ENCODE assay signal across 21 cellular contexts in genomic region chr11:106875013-106875412, GRCh38.
"Had no signal": no experiment of that assay in that cellular context is flagged by ENCODE, and none has a peak within 500 bp of the region (broad histone marks: within the 10 kb centered on the region; RNA-seq: fewer than 3 reads in every experiment).

No MANE protein-coding gene starts in this region.

- H3K36me3 ChIP-seq: heart left ventricle, transverse colon had no signal

- H3K27me3 Mint-ChIP-seq: activated CD8-positive, alpha-beta memory T cell treated with anti-CD3 and anti-CD28 coated beads, Interleukin-2, amount 10 ng/mL, durations not matched to agents 7 days and 5 days; activated naive CD8-positive, alpha-beta T cell; activated T-cell treated with anti-CD3 and anti-CD28 coated beads, Interleukin-2, amount 50 U/mL, for 24 hours; central memory CD8-positive, alpha-beta T cell; naive thymus-derived CD8-positive, alpha-beta T cell; progenitor cell of endocrine pancreas; stimulated activated naive B cell treated with anti-CD40 and anti-IgM and Interleukin-4, amounts not matched to agents 10 μg/mL and 1 μg/mL and 100 μg/mL, for 72 hours had no signal

- FAIRE-seq: islet of Langerhans had no signal

- H3K9me3 ChIP-seq: transverse colon had no signal

- H3K36me3 Mint-ChIP-seq: activated CD8-positive, alpha-beta memory T cell treated with anti-CD3 and anti-CD28 coated beads, Interleukin-2, amount 10 ng/mL, durations not matched to agents 7 days and 5 days; activated naive CD8-positive, alpha-beta T cell; naive thymus-derived CD8-positive, alpha-beta T cell; stimulated activated naive B cell treated with anti-CD40 and anti-IgM and Interleukin-4, amounts not matched to agents 10 μg/mL and 1 μg/mL and 100 μg/mL, for 72 hours had no signal

- H3K4me3 Mint-ChIP-seq: activated CD8-positive, alpha-beta memory T cell treated with anti-CD3 and anti-CD28 coated beads, Interleukin-2, amount 10 ng/mL, durations not matched to agents 7 days and 5 days; activated naive CD8-positive, alpha-beta T cell; activated T-cell treated with anti-CD3 and anti-CD28 coated beads, Interleukin-2, amount 50 U/mL, for 24 hours; central memory CD8-positive, alpha-beta T cell; naive thymus-derived CD8-positive, alpha-beta T cell; stimulated activated naive B cell treated with anti-CD40 and anti-IgM and Interleukin-4, amounts not matched to agents 10 μg/mL and 1 μg/mL and 100 μg/mL, for 72 hours; T-helper 2 cell treated with Interferon-gamma antibody and Interleukin-4, amounts not matched to agents 5 μg/mL and 100 μg/mL, for 36 hours had no signal

- H3K4me3 ChIP-seq: heart left ventricle, mucosa of descending colon, transverse colon had no signal

- H3K27ac ChIP-seq: heart left ventricle, transverse colon had no signal

- H3K4me1 Mint-ChIP-seq: activated CD8-positive, alpha-beta memory T cell treated with anti-CD3 and anti-CD28 coated beads, Interleukin-2, amount 10 ng/mL, durations not matched to agents 7 days and 5 days; central memory CD8-positive, alpha-beta T cell; naive thymus-derived CD8-positive, alpha-beta T cell; stimulated activated naive B cell treated with anti-CD40 and anti-IgM and Interleukin-4, amounts not matched to agents 10 μg/mL and 1 μg/mL and 100 μg/mL, for 72 hours had no signal

- H3K27ac Mint-ChIP-seq: activated CD8-positive, alpha-beta memory T cell treated with anti-CD3 and anti-CD28 coated beads, Interleukin-2, amount 10 ng/mL, durations not matched to agents 7 days and 5 days; activated naive CD8-positive, alpha-beta T cell; activated T-cell treated with anti-CD3 and anti-CD28 coated beads, Interleukin-2, amount 50 U/mL, for 24 hours; naive thymus-derived CD8-positive, alpha-beta T cell; progenitor cell of endocrine pancreas; stimulated activated naive B cell treated with anti-CD40 and anti-IgM and Interleukin-4, amounts not matched to agents 10 μg/mL and 1 μg/mL and 100 μg/mL, for 72 hours; T-helper 2 cell treated with Interferon-gamma antibody and Interleukin-4, amounts not matched to agents 5 μg/mL and 100 μg/mL, for 36 hours had no signal

- H3K27me3 ChIP-seq: heart left ventricle, transverse colon had no signal

- DNase-seq: activated CD4-positive, alpha-beta T cell treated with anti-CD3 and anti-CD28 coated beads, Interleukin-2, amount 50 U/mL, for 48 hours; activated CD4-positive, CD25-positive, alpha-beta regulatory T cell treated with anti-CD3 and anti-CD28 coated beads, Interleukin-2, amount 50 U/mL, for 72 hours; activated CD8-positive, alpha-beta memory T cell treated with anti-CD3 and anti-CD28 coated beads, Interleukin-2, amount 10 ng/mL, durations not matched to agents 7 days and 5 days; activated effector memory CD4-positive, alpha-beta T cell treated with anti-CD3 and anti-CD28 coated beads, Interleukin-2, amount 50 U/mL, for 16 hours; activated T-cell treated with anti-CD3 and anti-CD28 coated beads, Interleukin-2, amount 50 U/mL, for 24 hours; aorta; dermis blood vessel endothelial cell; erythroblast; foreskin melanocyte; heart left ventricle; mucosa of descending colon; naive thymus-derived CD8-positive, alpha-beta T cell; stimulated activated CD4-positive, alpha-beta T cell treated with anti-CD3 and anti-CD28 coated beads, Interleukin-2, amount 100 ng/mL, for 24 hours; stimulated activated naive B cell treated with anti-CD40 and anti-IgM and Interleukin-4, amounts not matched to agents 10 μg/mL and 1 μg/mL and 100 μg/mL, for 72 hours; SW 1271; transverse colon had no signal

- H3K4me1 ChIP-seq: transverse colon had no signal
